Comparison of ENCODE assay signal across 9 cellular contexts in genomic region chr12:124654666-124655316, GRCh38.
DNase-seq lines count a peak whose midpoint lies in the region; ATAC-seq and TF ChIP-seq lines count a peak whose summit lies in the region.
"Had no signal": no experiment of that assay in that cellular context is flagged by ENCODE, and none has a peak within 500 bp of the region (broad histone marks: within the 10 kb centered on the region; RNA-seq: fewer than 3 reads in every experiment).

No MANE protein-coding gene starts in this region.

- 0 out of 2 replicates have a peak overlapping the region, but pooled peaks have one; percentile 1 for H3K4me3 ChIP-seq in BE2C (ENCODE audit: low read depth, low read length)

- H3K27me3 ChIP-seq in BE2C: no peaks in the 10 kb centered on the region
- no peaks in the 10 kb centered on the region for H3K27me3 ChIP-seq in CD4-positive, alpha-beta T cell (ENCODE audit: control insufficient read depth, insufficient read depth, low read length)

- no peak for ATAC-seq in CD4-positive, alpha-beta T cell (ENCODE audit: poor library complexity)

- peak overlapping the region; percentile 67 for H3K4me3 Mint-ChIP-seq in glutamatergic neuron (ENCODE audit: unreplicated experiment)
- H3K4me3 Mint-ChIP-seq in osteocyte (ENCODE audit: unreplicated experiment): peak overlapping the region; percentile 58
- H3K4me3 Mint-ChIP-seq in CD4-positive, alpha-beta T cell: no peak overlapping the region
- H3K4me3 Mint-ChIP-seq: IgD-negative memory B cell had no signal

- H3K4me1 ChIP-seq in BE2C: peaks cover 14% of the 10 kb centered on the region

- no peaks in the 10 kb centered on the region for H3K9me3 ChIP-seq in BE2C
- no peaks in the 10 kb centered on the region for H3K9me3 ChIP-seq in CD4-positive, alpha-beta T cell (ENCODE audit: control insufficient read depth, low read length)

- DNase-seq in BE2C: peak; percentile 76
- DNase-seq in SHP77 treated with DMSO at 0.1 percent for 48 hours (lab: John Stamatoyannopoulos, UW): peak; percentile 58
- peak; percentile 49 for DNase-seq in glutamatergic neuron
- DNase-seq in osteocyte (ENCODE audit: extremely low spot score, unreplicated experiment): no peak
- DNase-seq in GM19240 (ENCODE audit: insufficient read length, low spot score): no peak
- no peak for DNase-seq in CD4-positive, alpha-beta T cell
- DNase-seq in GM19238 (ENCODE audit: insufficient read length, low spot score): no peak
- DNase-seq in NCI-H1436 treated with DMSO at 0.1 percent for 48 hours (lab: John Stamatoyannopoulos, UW): no peak

- H3K27me3 Mint-ChIP-seq in glutamatergic neuron (ENCODE audit: unreplicated experiment) (peaks cover 24% of the 10 kb centered on the region), osteocyte (ENCODE audit: unreplicated experiment) (no peaks in the 10 kb centered on the region)
- no peaks in the 10 kb centered on the region for H3K27me3 Mint-ChIP-seq in CD4-positive, alpha-beta T cell

- intact Hi-C loops in CD4-positive, alpha-beta T cell (cut with DNase I, micrococcal nuclease): no loop called here

- POLR2A ChIA-PET in CD4-positive, alpha-beta T cell (lab: Charles Lee): no interaction called here

- no peaks in the 10 kb centered on the region for H3K36me3 ChIP-seq in BE2C

- CTCF ChIA-PET in CD4-positive, alpha-beta T cell (lab: Charles Lee): no interaction called here

- no peak for TF ChIP-seq CTCF in BE2C (IDR thresholded peaks at IDR 0.05; ENCODE audit: low read depth, low read length)
- TF ChIP-seq CTCF in glutamatergic neuron (IDR thresholded peaks at IDR 0.05; ENCODE audit: partially characterized antibody, unreplicated experiment): no peak
- no peak for TF ChIP-seq CTCF in osteocyte (IDR thresholded peaks at IDR 0.05)
- TF ChIP-seq CTCF in CD4-positive, alpha-beta T cell (IDR thresholded peaks at IDR 0.05): no peak

- no peaks in the 10 kb centered on the region for H3K36me3 Mint-ChIP-seq in glutamatergic neuron (ENCODE audit: unreplicated experiment)
- no peaks in the 10 kb centered on the region for H3K36me3 Mint-ChIP-seq in osteocyte (ENCODE audit: unreplicated experiment)
- no peaks in the 10 kb centered on the region for H3K36me3 Mint-ChIP-seq in CD4-positive, alpha-beta T cell (ENCODE audit: low read depth)
- H3K36me3 Mint-ChIP-seq: IgD-negative memory B cell had no signal

- no peak overlapping the region for H3K27ac ChIP-seq in CD4-positive, alpha-beta T cell (ENCODE audit: low read depth, low read length)

- H3K4me1 Mint-ChIP-seq in glutamatergic neuron (ENCODE audit: low read depth, unreplicated experiment) (peaks cover 36% of the 10 kb centered on the region), osteocyte (ENCODE audit: unreplicated experiment) (peaks cover 67% of the 10 kb centered on the region)
- H3K4me1 Mint-ChIP-seq in CD4-positive, alpha-beta T cell (ENCODE audit: low read depth): no peaks in the 10 kb centered on the region
- H3K4me1 Mint-ChIP-seq: IgD-negative memory B cell had no signal

- H3K27ac Mint-ChIP-seq in glutamatergic neuron (ENCODE audit: unreplicated experiment) (peak overlapping the region; percentile 93), osteocyte (ENCODE audit: unreplicated experiment) (peak overlapping the region; percentile 94)
- no peak overlapping the region for H3K27ac Mint-ChIP-seq in CD4-positive, alpha-beta T cell
- H3K27ac Mint-ChIP-seq: IgD-negative memory B cell had no signal

- H3K9me3 Mint-ChIP-seq in glutamatergic neuron (ENCODE audit: unreplicated experiment) (peaks cover 26% of the 10 kb centered on the region), osteocyte (ENCODE audit: unreplicated experiment) (no peaks in the 10 kb centered on the region)
- H3K9me3 Mint-ChIP-seq in CD4-positive, alpha-beta T cell: no peaks in the 10 kb centered on the region

Comparison
In these comparisons a context has a peak if more than half of its experiments do, and no peak if none do; other contexts are left out.
1. DNase-seq: peak in BE2C (single experiment), SHP77 treated with DMSO at 0.1 percent for 48 hours (single experiment) and glutamatergic neuron (single experiment); none in osteocyte (single experiment), GM19240 (single experiment), CD4-positive, alpha-beta T cell (0 of 10), GM19238 (single experiment) and NCI-H1436 treated with DMSO at 0.1 percent for 48 hours (single experiment).